1 cellular context compared by ENCODE assay signal in genomic region chr19:13082192-13083007, GRCh38.
TF ChIP-seq lines count a peak whose summit lies in the region.

No MANE protein-coding gene starts in this region.

TF ChIP-seq in GM12878, 131 proteins besides CTCF, POLR2A, EP300 and RAD21:
- no peak for TF ChIP-seq ZNF592 (IDR thresholded peaks at IDR 0.05)
- peak; percentile 7; the same call in 1 of the 2 replicates for TF ChIP-seq SMC3 (IDR thresholded peaks at IDR 0.05; ENCODE audit: borderline replicate concordance, low read length)
- no peak for TF ChIP-seq ZBTB40 (IDR thresholded peaks at IDR 0.05; ENCODE audit: borderline replicate concordance)
- no peak for TF ChIP-seq ATF3 (IDR thresholded peaks at IDR 0.05; ENCODE audit: borderline replicate concordance, extremely low read depth, low read depth, low read length)
- TF ChIP-seq EGR1 (IDR thresholded peaks at IDR 0.05; ENCODE audit: borderline replicate concordance in 1 of 2, low read depth in 2 of 2, low read length in 2 of 2): no peak
